16 cellular contexts compared by ENCODE assay signal in the genomic region with DNA sequence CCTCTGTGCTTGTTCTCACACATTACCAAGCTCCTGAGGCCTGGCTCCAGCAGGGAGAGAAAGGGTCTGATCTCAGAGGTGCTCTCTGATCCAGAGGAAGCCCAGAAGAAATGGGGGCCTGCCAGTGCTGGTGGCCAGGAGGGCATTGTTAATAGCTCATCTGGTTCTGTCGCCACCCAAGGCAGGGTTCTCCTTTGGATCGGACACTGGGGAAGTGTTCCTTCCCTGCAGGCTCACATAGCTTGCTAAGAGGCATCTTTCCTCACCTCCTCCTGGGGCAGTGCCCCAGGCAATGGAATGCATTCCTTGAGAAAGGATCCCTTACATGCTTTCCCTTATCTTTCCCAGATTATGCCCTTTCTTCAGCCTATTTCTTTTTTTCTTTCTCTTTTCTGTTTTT. TPM values are rescaled to one million over a fixed set of nuclear protein-coding genes. Genes with fewer than 3 reads are reported as not detected.
DNase-seq lines count a peak whose midpoint lies in the region; ATAC-seq, FAIRE-seq and TF ChIP-seq lines count a peak whose summit lies in the region.
"Had no signal": no experiment of that assay in that cellular context is flagged by ENCODE, and none has a peak within 500 bp of the region (broad histone marks: within the 10 kb centered on the region; RNA-seq: fewer than 3 reads in every experiment).

No MANE protein-coding gene starts in this region.

- intact Hi-C loops in Calu3 (cut with micrococcal nuclease; ENCODE audit: unreplicated experiment), result loop anchor here (2.0 kb wide), 1 partner anchor 47 kb away; no protein-coding TSS in a partner anchor
- intact Hi-C loops in aorta (cut with DNase I), result no loop called here

- no peaks in the 10 kb centered on the region for H3K27me3 Mint-ChIP-seq in Calu3 (ENCODE audit: unreplicated experiment)
- H3K27me3 Mint-ChIP-seq: activated naive CD8-positive, alpha-beta T cell treated with anti-CD3 and anti-CD28 coated beads, Interleukin-2, amount 50 U/mL, for 24 hours had no signal

- no peaks in the 10 kb centered on the region for H3K36me3 ChIP-seq in skeletal muscle tissue (ENCODE audit: control insufficient read depth in 3 of 3, insufficient read depth in 3 of 3, low read length in 3 of 3)
- no peaks in the 10 kb centered on the region for H3K36me3 ChIP-seq in aorta (ENCODE audit: control insufficient read depth in 1 of 2, insufficient read depth in 2 of 2, low read length in 1 of 2)

- CTCF ChIA-PET in Calu3 (lab: Charles Lee), result no interaction called here

- ATAC-seq in aorta (ENCODE audit: low FRiP score), result no peak
- ATAC-seq: activated naive CD8-positive, alpha-beta T cell treated with anti-CD3 and anti-CD28 coated beads, Interleukin-2, amount 50 U/mL, for 24 hours had no signal

- 87 to 94% methylated on average over 2 of the region's 2 CpGs for WGBS in aorta, 2 donors

- H3K4me1 ChIP-seq in skeletal muscle tissue (ENCODE audit: control insufficient read depth in 3 of 3, insufficient read depth in 3 of 3, low read length in 3 of 3) (peaks cover 5 to 6% (median 5%) of the 10 kb centered on the region in 3 donors), aorta (ENCODE audit: control insufficient read depth in 1 of 2, insufficient read depth in 2 of 2, low read length in 2 of 2) (no peaks in the 10 kb centered on the region)

- H3K4me3 ChIP-seq in skeletal muscle tissue (ENCODE audit: low read length in 3 of 3) (no peak overlapping the region), aorta (ENCODE audit: low read length in 2 of 2) (no peak overlapping the region)
- H3K4me3 ChIP-seq: coronary artery had no signal

- peaks cover 39% of the 10 kb centered on the region for H3K4me1 Mint-ChIP-seq in Calu3 (ENCODE audit: low read depth, unreplicated experiment)

- peaks cover 32% of the 10 kb centered on the region for H3K36me3 Mint-ChIP-seq in Calu3 (ENCODE audit: insufficient read depth, unreplicated experiment)

- H3K4me3 Mint-ChIP-seq in Calu3 (ENCODE audit: low read depth, unreplicated experiment), result no peak overlapping the region

- BruUV-seq in Calu3 (replicated peaks; lab: Mats Ljungman, UMichigan), result no TSS peak

- H3K27me3 ChIP-seq in skeletal muscle tissue (ENCODE audit: control insufficient read depth in 3 of 3, insufficient read depth in 3 of 3, low read length in 3 of 3) (no peaks in the 10 kb centered on the region), aorta (ENCODE audit: control insufficient read depth in 1 of 2, insufficient read depth in 2 of 2, low read length in 1 of 2) (no peaks in the 10 kb centered on the region)

- H3K9ac ChIP-seq in skeletal muscle tissue (ENCODE audit: low read depth in 1 of 3, low read length in 3 of 3), result no peak overlapping the region

- no peaks in the 10 kb centered on the region for H3K9me3 Mint-ChIP-seq in Calu3 (ENCODE audit: low read depth, unreplicated experiment)
- H3K9me3 Mint-ChIP-seq: activated naive CD8-positive, alpha-beta T cell treated with anti-CD3 and anti-CD28 coated beads, Interleukin-2, amount 50 U/mL, for 24 hours had no signal

- H3K27ac ChIP-seq in epithelial cell of prostate, result peak overlapping the region; percentile 96
- peak overlapping the region; percentile 36 for H3K27ac ChIP-seq in skeletal muscle tissue (ENCODE audit: low read depth, low read length)
- H3K27ac ChIP-seq in aorta (ENCODE audit: low read depth in 1 of 2, low read length in 2 of 2), result no peak overlapping the region

- no peaks in the 10 kb centered on the region for H3K9me3 ChIP-seq in skeletal muscle tissue (ENCODE audit: control insufficient read depth in 3 of 3, low read length in 3 of 3)
- H3K9me3 ChIP-seq in aorta (ENCODE audit: control insufficient read depth, low read length), result no peaks in the 10 kb centered on the region

- no peak for DNase-seq in Calu3
- DNase-seq in NCI-H226, result peak; percentile 71
- no peak for DNase-seq in epithelial cell of prostate (ENCODE audit: low read depth, low spot score)
- DNase-seq in NCI-H345 treated with DMSO at 0.1 percent for 48 hours (lab: John Stamatoyannopoulos, UW; ENCODE audit: unreplicated experiment), result no peak
- no peak for DNase-seq in DMS79 (lab: John Stamatoyannopoulos, UW)
- no peak for DNase-seq in GM19239 (ENCODE audit: insufficient read length, low spot score)
- no peak for DNase-seq in aorta
- DNase-seq: activated CD4-positive, CD25-positive, alpha-beta regulatory T cell; activated naive CD8-positive, alpha-beta T cell treated with anti-CD3 and anti-CD28 coated beads, Interleukin-2, amount 50 U/mL, for 24 hours; KBM-7; NCI-H2029 treated with DMSO at 0.1 percent for 48 hours; NK-92 treated with Interleukin-12 subunit alpha and Interleukin-12 subunit beta, amount 100 ng/mL, for 24 hours; posterior cingulate gyrus; stimulated activated CD4-positive, alpha-beta T cell treated with anti-CD3 and anti-CD28 coated beads, Interleukin-1b, Interleukin-23, amount 100 ng/mL, for 48 hours had no signal

- no peak for TF ChIP-seq CTCF in Calu3 (IDR thresholded peaks at IDR 0.05; ENCODE audit: unreplicated experiment)

- no peak for FAIRE-seq in GM19239 (lab: Jason Lieb, UNC)

- peak overlapping the region; percentile 92 for H3K27ac Mint-ChIP-seq in Calu3 (ENCODE audit: unreplicated experiment)
- H3K27ac Mint-ChIP-seq: activated naive CD8-positive, alpha-beta T cell treated with anti-CD3 and anti-CD28 coated beads, Interleukin-2, amount 50 U/mL, for 24 hours had no signal

RNA-seq across cellular contexts. Expression of a gene that starts 53.8 kb away (rescaled TPM):
- 86.6 and 106 TPM in 2 replicates for total RNA-seq in Calu3 (2022)
- 2.6 TPM for total RNA-seq in skeletal muscle tissue
- 10 to 100 TPM; 20.7 to 33.5 TPM for total RNA-seq in aorta
- 10 to 100 TPM in 1 of 2 donors, 1 to 10 TPM in 1; 1.8 to 25.4 TPM for polyA plus RNA-seq in aorta

Comparison
In these comparisons a context has a peak if more than half of its experiments do, and no peak if none do; other contexts are left out.
1. H3K27ac ChIP-seq: peak in epithelial cell of prostate (single experiment) and skeletal muscle tissue (single experiment); none in aorta (0 of 2).